Comparison of ENCODE assay signal across 21 cellular contexts in genomic region chr7:71361633-71362032, GRCh38.
DNase-seq lines count a peak whose midpoint lies in the region; ATAC-seq, FAIRE-seq and TF ChIP-seq lines count a peak whose summit lies in the region.
"Had no signal": no experiment of that assay in that cellular context is flagged by ENCODE, and none has a peak within 500 bp of the region (broad histone marks: within the 10 kb centered on the region; RNA-seq: fewer than 3 reads in every experiment).

No MANE protein-coding gene starts in this region.

- WGBS in H9 (ENCODE audit: extremely low coverage, insufficient read length, low lambda C conversion rate): no CpG with 5 or more reads among the region's 3 CpGs
- WGBS in endodermal cell (ENCODE audit: insufficient coverage in 1 of 2, insufficient read length in 1 of 2), 2 experiments: 83 to 87% methylated on average over 3 of the region's 3 CpGs
- 23 to 33% methylated on average over 3 of the region's 3 CpGs for WGBS in pancreas, 2 donors

- peaks cover 6 to 20% of the 10 kb centered on the region in 2 experiments; a peak in 4 of 5 replicates for H3K9me3 Mint-ChIP-seq in H9
- H3K9me3 Mint-ChIP-seq in endodermal cell: peaks cover 42% of the 10 kb centered on the region
- peaks cover 4% of the 10 kb centered on the region for H3K9me3 Mint-ChIP-seq in mesothelial cell of epicardium

- H3K4me1 Mint-ChIP-seq in H9 (peaks cover 27 to 29% of the 10 kb centered on the region in 2 experiments), endodermal cell (peaks cover 11% of the 10 kb centered on the region), mesothelial cell of epicardium (peaks cover 9% of the 10 kb centered on the region)
- H3K4me1 Mint-ChIP-seq: CD14-positive monocyte; CD4-positive, alpha-beta memory T cell; IgD-negative memory B cell had no signal

- H3K4me3 ChIP-seq in left ventricle myocardium inferior (no peak overlapping the region), endodermal cell (ENCODE audit: low read length) (no peak overlapping the region), pancreas (no peak overlapping the region)
- H3K4me3 ChIP-seq: BLaER1, GM23338 had no signal

- no peaks in the 10 kb centered on the region for H3K23me2 ChIP-seq in H9 (ENCODE audit: insufficient read length, low read depth, low read length, poor library complexity, severe bottlenecking)

- no peak overlapping the region for H2AFZ ChIP-seq in H9 (ENCODE audit: low read length)
- H2AFZ ChIP-seq: GM23338 had no signal

- H2BK5ac ChIP-seq in H9 (ENCODE audit: insufficient read length, low read length): no peak overlapping the region

- no peak overlapping the region for H3K4ac ChIP-seq in H9 (ENCODE audit: low read depth, low read length)

- H4K20me1 ChIP-seq in H9 (ENCODE audit: control insufficient read depth, insufficient read depth, insufficient read length): no peaks in the 10 kb centered on the region
- H4K20me1 ChIP-seq: BLaER1 had no signal

- no peak overlapping the region for H3K56ac ChIP-seq in H9 (ENCODE audit: insufficient read length, low read depth, low read length)

- H3K14ac ChIP-seq in H9 (ENCODE audit: insufficient read depth, low read length): no peak overlapping the region

- H3K9me3 ChIP-seq in left ventricle myocardium inferior (replicated peaks): no peaks in the 10 kb centered on the region
- H3K9me3 ChIP-seq in H9 (ENCODE audit: control insufficient read depth, low read depth, low read length): no peaks in the 10 kb centered on the region
- peaks cover 53% of the 10 kb centered on the region for H3K9me3 ChIP-seq in endodermal cell (ENCODE audit: control insufficient read depth, low read length)
- H3K9me3 ChIP-seq in pancreas: no peaks in the 10 kb centered on the region

- H3K27me3 Mint-ChIP-seq in H9 (ENCODE audit: low read depth) (no peaks in the 10 kb centered on the region; the same call in none of the 2 replicates), endodermal cell (ENCODE audit: insufficient read depth) (no peaks in the 10 kb centered on the region), mesothelial cell of epicardium (ENCODE audit: low read depth) (no peaks in the 10 kb centered on the region)
- H3K27me3 Mint-ChIP-seq: CD4-positive, alpha-beta memory T cell; IgD-negative memory B cell had no signal

- intact Hi-C loops in Right ventricle myocardium superior (cut with DNase I): no loop called here
- intact Hi-C loops in left ventricle myocardium inferior (cut with micrococcal nuclease): no loop called here
- intact Hi-C loops in pancreas (cut with DNase I): loop anchor here in 1 of 3 donors (10.0 kb wide), 1 partner anchor 87 kb away; no protein-coding TSS in a partner anchor

- H3K27me3 ChIP-seq in left ventricle myocardium inferior (ENCODE audit: low read depth) (no peaks in the 10 kb centered on the region), H9 (ENCODE audit: insufficient read depth, low read length) (no peaks in the 10 kb centered on the region), endodermal cell (ENCODE audit: control insufficient read depth, insufficient read depth, low read length, poor library complexity, severe bottlenecking) (no peaks in the 10 kb centered on the region), pancreas (no peaks in the 10 kb centered on the region)
- H3K27me3 ChIP-seq: BLaER1 had no signal

- no peak overlapping the region for H4K91ac ChIP-seq in H9 (ENCODE audit: insufficient read length, low read depth, low read length)

- no peak overlapping the region for H2BK120ac ChIP-seq in H9 (ENCODE audit: low read depth, low read length, poor library complexity, severe bottlenecking)

- H3K27ac ChIP-seq in left ventricle myocardium inferior (replicated peaks): no peak overlapping the region
- H3K27ac ChIP-seq in H9 (ENCODE audit: insufficient read length, low read depth, low read length): no peak overlapping the region
- H3K27ac ChIP-seq in endodermal cell (ENCODE audit: low read depth, low read length): no peak overlapping the region
- H3K27ac ChIP-seq in pancreas: no peak overlapping the region
- H3K27ac ChIP-seq: BLaER1 had no signal

- H3K36me3 ChIP-seq in left ventricle myocardium inferior: no peaks in the 10 kb centered on the region
- H3K36me3 ChIP-seq in endodermal cell (ENCODE audit: control insufficient read depth, insufficient read depth, low read length): peaks cover 41% of the 10 kb centered on the region
- H3K36me3 ChIP-seq in pancreas: no peaks in the 10 kb centered on the region
- H3K36me3 ChIP-seq: BLaER1 had no signal

- H2BK20ac ChIP-seq in H9 (ENCODE audit: low read depth, low read length, poor library complexity, severe bottlenecking): no peak overlapping the region

- DNase-seq in Right ventricle myocardium superior (no peak), left ventricle myocardium inferior (no peak), H9 (no peak), endodermal cell (peak; percentile 17), pancreas (no peak), mesothelial cell of epicardium (ENCODE audit: low spot score in 2 of 2, unreplicated experiment in 2 of 2) (no peak)
- DNase-seq: 8988T; Calu3; CD4-positive, alpha-beta memory T cell; DMS79 treated with DMSO at 0.1 percent for 48 hours; GF-D8; HFFc6 had no signal

- H3K4me1 ChIP-seq in left ventricle myocardium inferior: peaks cover 18% of the 10 kb centered on the region
- H3K4me1 ChIP-seq in H9 (ENCODE audit: insufficient read depth, low read length): no peaks in the 10 kb centered on the region; the same call in 1 of the 2 replicates
- no peaks in the 10 kb centered on the region for H3K4me1 ChIP-seq in endodermal cell (ENCODE audit: control insufficient read depth, insufficient read depth, low read length)
- peaks cover 0 to 3% (median 0%) of the 10 kb centered on the region in 3 donors for H3K4me1 ChIP-seq in pancreas
- H3K4me1 ChIP-seq: BLaER1 had no signal

- H3K36me3 Mint-ChIP-seq in H9 (ENCODE audit: insufficient read depth in 1 of 3, low read depth in 3 of 3) (peaks cover 30 to 42% (median 34%) of the 10 kb centered on the region in 3 experiments), endodermal cell (ENCODE audit: low read depth) (peaks cover 51% of the 10 kb centered on the region), mesothelial cell of epicardium (no peaks in the 10 kb centered on the region)
- H3K36me3 Mint-ChIP-seq: CD14-positive monocyte; CD4-positive, alpha-beta memory T cell had no signal

- no peak overlapping the region for H2BK15ac ChIP-seq in H9 (ENCODE audit: low read depth, low read length)

- H2AK5ac ChIP-seq in H9 (ENCODE audit: insufficient read length, low read length): no peak overlapping the region

- no peak overlapping the region for H4K8ac ChIP-seq in H9 (replicated peaks; ENCODE audit: insufficient read length, low read depth, low read length)

- TF ChIP-seq CTCF in left ventricle myocardium inferior (IDR thresholded peaks at IDR 0.05; ENCODE audit: borderline replicate concordance) (no peak), H9 (conservative IDR thresholded peaks at IDR 0.05) (no peak), endodermal cell (conservative IDR thresholded peaks at IDR 0.05) (no peak), pancreas (IDR thresholded peaks at IDR 0.05) (no peak), mesothelial cell of epicardium (IDR thresholded peaks at IDR 0.05; ENCODE audit: unreplicated experiment) (no peak)

- H3K4me2 ChIP-seq in H9 (ENCODE audit: insufficient read depth, insufficient read length, low read length): no peak overlapping the region
- H3K4me2 ChIP-seq: BLaER1, GM23338 had no signal

- peaks cover 4% of the 10 kb centered on the region; the same call in 1 of the 2 replicates for H3K79me2 ChIP-seq in H9 (ENCODE audit: insufficient read depth, low read length)

- H3K27ac Mint-ChIP-seq in H9: peak overlapping the region in 2 of 3 experiments; percentile 29 to 45; a peak in 4 of 7 replicates
- no peak overlapping the region for H3K27ac Mint-ChIP-seq in endodermal cell
- no peak overlapping the region for H3K27ac Mint-ChIP-seq in mesothelial cell of epicardium
- H3K27ac Mint-ChIP-seq: CD14-positive monocyte; CD4-positive, alpha-beta memory T cell; GM23338; HFFc6; IgD-negative memory B cell had no signal

- ATAC-seq in Right ventricle myocardium superior (ENCODE audit: poor library complexity): peak; percentile 80
- ATAC-seq in pancreas: peak in 3 of 4 donors; percentile 27 to 45 (median 33)
- no peak for ATAC-seq in GM21515 (IDR thresholded peaks at IDR 0.05; ENCODE audit: unreplicated experiment)
- no peak for ATAC-seq in HG02571 (IDR thresholded peaks at IDR 0.05; ENCODE audit: unreplicated experiment)
- ATAC-seq: GM23338, HCT116, HepG2 had no signal

- no peak overlapping the region for H3T11ph ChIP-seq in H9 (ENCODE audit: low read length)

- no peaks in the 10 kb centered on the region for H3K79me1 ChIP-seq in H9 (ENCODE audit: insufficient read depth, low read depth, low read length, poor library complexity, severe bottlenecking)

- no peak for FAIRE-seq in pancreas (lab: Jason Lieb, UNC)
- FAIRE-seq: H54, HepG2 had no signal

- H4K5ac ChIP-seq in H9 (ENCODE audit: insufficient read length, low read depth, low read length): no peak overlapping the region

- no peak overlapping the region for H3K9ac ChIP-seq in H9 (ENCODE audit: extremely low read depth, insufficient read length, low read length)
- H3K9ac ChIP-seq in endodermal cell (ENCODE audit: extremely low read depth, low read length, poor library complexity, severe bottlenecking): no peak overlapping the region
- H3K9ac ChIP-seq: BLaER1 had no signal

- H3K18ac ChIP-seq in H9 (ENCODE audit: insufficient read length, low read depth, low read length): no peak overlapping the region

- no peak overlapping the region for H3K4me3 Mint-ChIP-seq in H9
- no peak overlapping the region for H3K4me3 Mint-ChIP-seq in endodermal cell
- H3K4me3 Mint-ChIP-seq in mesothelial cell of epicardium: no peak overlapping the region
- H3K4me3 Mint-ChIP-seq: CD14-positive monocyte; CD4-positive, alpha-beta memory T cell; GM23338; HFFc6; IgD-negative memory B cell had no signal

- no peak overlapping the region for H3K23ac ChIP-seq in H9 (ENCODE audit: insufficient read length, low read depth, low read length)

- no peak overlapping the region for H2BK12ac ChIP-seq in H9 (ENCODE audit: insufficient read length, low read depth, low read length)

Comparison
In these comparisons a context has a peak if more than half of its experiments do, and no peak if none do; other contexts are left out.
1. ATAC-seq: peak in Right ventricle myocardium superior (single experiment) and pancreas (3 of 4); none in GM21515 (single experiment) and HG02571 (single experiment).
2. H3K27ac Mint-ChIP-seq: peak in H9 (2 of 3); none in endodermal cell (single experiment) and mesothelial cell of epicardium (single experiment).